ENCODE assay signal across 16 cellular contexts in the genomic region with DNA sequence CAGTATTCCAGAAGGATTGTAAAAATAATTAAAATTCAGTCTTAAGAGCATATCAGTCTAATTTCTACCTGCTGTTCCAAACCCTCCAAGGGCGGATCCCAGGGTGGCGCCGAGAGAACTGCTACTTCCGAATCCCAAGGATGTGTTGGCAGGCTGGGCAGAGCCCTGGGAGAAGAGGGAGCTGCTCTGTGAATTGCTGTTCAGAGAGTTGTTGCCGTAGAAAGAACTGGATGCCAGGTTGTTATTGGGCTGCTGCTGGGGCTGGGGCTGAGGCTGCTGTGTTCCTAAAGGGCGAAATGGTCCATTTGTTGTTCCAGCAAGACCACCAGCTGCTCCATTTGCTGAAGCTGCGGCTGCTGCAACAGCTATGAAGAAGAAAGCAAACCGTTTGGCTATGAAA. TPM values are rescaled to one million over a fixed set of nuclear protein-coding genes. Genes with fewer than 3 reads are reported as not detected.
A peak's percentile ranks its signal among the peaks of the same experiment; 100 is the strongest.
DNase-seq lines count a peak whose midpoint lies in the region; ATAC-seq and TF ChIP-seq lines count a peak whose summit lies in the region.
"Had no signal": no experiment of that assay in that cellular context is flagged by ENCODE, and none has a peak within 500 bp of the region (broad histone marks: within the 10 kb centered on the region; RNA-seq: fewer than 3 reads in every experiment).

No MANE protein-coding gene starts in this region.

- H3K27me3 ChIP-seq in BE2C, result no peaks in the 10 kb centered on the region
- H3K27me3 ChIP-seq in naive thymus-derived CD4-positive, alpha-beta T cell (ENCODE audit: control insufficient read depth in 2 of 2, insufficient read depth in 2 of 2, low read length in 2 of 2), result no peaks in the 10 kb centered on the region
- H3K27me3 ChIP-seq: esophagus squamous epithelium, upper lobe of right lung had no signal

- intact Hi-C loops in naive thymus-derived CD4-positive, alpha-beta T cell (cut with micrococcal nuclease), result no loop called here

- H3K4me3 Mint-ChIP-seq in chondrocyte (ENCODE audit: unreplicated experiment), result no peak overlapping the region
- no peak overlapping the region for H3K4me3 Mint-ChIP-seq in naive thymus-derived CD4-positive, alpha-beta T cell
- H3K4me3 Mint-ChIP-seq: activated CD4-positive, alpha-beta memory T cell treated with anti-CD3 and anti-CD28 coated beads for 36 hours had no signal

- no peaks in the 10 kb centered on the region for H3K9me3 Mint-ChIP-seq in chondrocyte (ENCODE audit: low read depth)
- H3K9me3 Mint-ChIP-seq in naive thymus-derived CD4-positive, alpha-beta T cell, result peaks cover 0 to 2% (median 0%) of the 10 kb centered on the region in 11 donors
- H3K9me3 Mint-ChIP-seq: activated CD4-positive, alpha-beta memory T cell treated with anti-CD3 and anti-CD28 coated beads for 36 hours had no signal

- peaks cover 66% of the 10 kb centered on the region for H3K4me1 Mint-ChIP-seq in chondrocyte (ENCODE audit: low read depth)
- peaks cover 4 to 40% (median 20%) of the 10 kb centered on the region in 7 donors for H3K4me1 Mint-ChIP-seq in naive thymus-derived CD4-positive, alpha-beta T cell

- TF ChIP-seq CTCF in BE2C (IDR thresholded peaks at IDR 0.05; ENCODE audit: low read depth, low read length) (no peak), chondrocyte (IDR thresholded peaks at IDR 0.05) (no peak)

- H3K27ac Mint-ChIP-seq in chondrocyte (ENCODE audit: unreplicated experiment), result peak overlapping the region; percentile 76
- peak overlapping the region in 2 of 9 donors; percentile 9 to 54 for H3K27ac Mint-ChIP-seq in naive thymus-derived CD4-positive, alpha-beta T cell
- H3K27ac Mint-ChIP-seq: activated CD4-positive, alpha-beta memory T cell treated with anti-CD3 and anti-CD28 coated beads for 36 hours had no signal

- POLR2A ChIA-PET in naive thymus-derived CD4-positive, alpha-beta T cell (lab: Charles Lee), result no interaction called here

- ATAC-seq in naive thymus-derived CD4-positive, alpha-beta T cell, result no peak
- ATAC-seq in HG02852 (IDR thresholded peaks at IDR 0.05; ENCODE audit: unreplicated experiment) (no peak), GM18873 (IDR thresholded peaks at IDR 0.05; ENCODE audit: low FRiP score, unreplicated experiment) (no peak), HG03280 (IDR thresholded peaks at IDR 0.05; ENCODE audit: unreplicated experiment) (no peak)
- ATAC-seq: upper lobe of right lung had no signal

- no peaks in the 10 kb centered on the region for H3K27me3 Mint-ChIP-seq in chondrocyte (ENCODE audit: low read depth)
- H3K27me3 Mint-ChIP-seq in naive thymus-derived CD4-positive, alpha-beta T cell, result no peaks in the 10 kb centered on the region
- H3K27me3 Mint-ChIP-seq: activated CD4-positive, alpha-beta memory T cell treated with anti-CD3 and anti-CD28 coated beads for 36 hours had no signal

- peaks cover 51% of the 10 kb centered on the region for H3K36me3 ChIP-seq in BE2C
- peaks cover 25 to 81% (median 43%) of the 10 kb centered on the region in 3 experiments for H3K36me3 ChIP-seq in naive thymus-derived CD4-positive, alpha-beta T cell (ENCODE audit: control insufficient read depth in 2 of 3, insufficient read depth in 3 of 3, low read length in 3 of 3)

- peak overlapping the region; percentile 33 for H3K27ac ChIP-seq in naive thymus-derived CD4-positive, alpha-beta T cell (ENCODE audit: low read depth, low read length)
- H3K27ac ChIP-seq: upper lobe of right lung had no signal

- DNase-seq in BE2C, result peak; percentile 27
- DNase-seq in NCI-H1105 treated with DMSO at 0.1 percent for 48 hours (lab: John Stamatoyannopoulos, UW), result peak; percentile 60
- no peak for DNase-seq in chondrocyte (ENCODE audit: low spot score)
- no peak for DNase-seq in naive thymus-derived CD4-positive, alpha-beta T cell
- DNase-seq in AG08396 (ENCODE audit: low spot score), result no peak
- DNase-seq: activated CD4-positive, alpha-beta memory T cell treated with anti-CD3 and anti-CD28 coated beads for 36 hours; activated effector memory CD4-positive, alpha-beta T cell treated with Interleukin-2 at 50 U/mL for 16 hours; aorta; dermis blood vessel endothelial cell; esophagus squamous epithelium; left cardiac atrium; stimulated activated CD8-positive, alpha-beta memory T cell treated with anti-CD3 and anti-CD28 coated beads, Interleukin-4, amount 100 ng/mL, for 48 hours; upper lobe of right lung had no signal

- H3K4me3 ChIP-seq in BE2C (ENCODE audit: low read depth, low read length), result no peak overlapping the region
- no peak overlapping the region for H3K4me3 ChIP-seq in naive thymus-derived CD4-positive, alpha-beta T cell (ENCODE audit: low read length)
- H3K4me3 ChIP-seq: esophagus squamous epithelium, upper lobe of right lung had no signal

- peaks cover 39% of the 10 kb centered on the region for H3K36me3 Mint-ChIP-seq in chondrocyte (ENCODE audit: low read depth)
- H3K36me3 Mint-ChIP-seq in naive thymus-derived CD4-positive, alpha-beta T cell, result peaks cover 20 to 56% (median 32%) of the 10 kb centered on the region in 5 donors

- no peaks in the 10 kb centered on the region for H3K9me3 ChIP-seq in BE2C
- no peaks in the 10 kb centered on the region for H3K9me3 ChIP-seq in naive thymus-derived CD4-positive, alpha-beta T cell (ENCODE audit: control insufficient read depth in 2 of 3, low read length in 3 of 3)
- H3K9me3 ChIP-seq: esophagus squamous epithelium, upper lobe of right lung had no signal

- H3K4me1 ChIP-seq in BE2C, result peaks cover 30% of the 10 kb centered on the region
- no peaks in the 10 kb centered on the region for H3K4me1 ChIP-seq in naive thymus-derived CD4-positive, alpha-beta T cell (ENCODE audit: control insufficient read depth in 2 of 2, insufficient read depth in 2 of 2, low read length in 2 of 2)
- H3K4me1 ChIP-seq: upper lobe of right lung had no signal

- CTCF ChIA-PET in naive thymus-derived CD4-positive, alpha-beta T cell (lab: Charles Lee), result no interaction called here

RNA-seq across cellular contexts. Expression of a gene that starts 57.4 kb away (rescaled TPM):
- polyA plus RNA-seq in BE2C (2012; ENCODE audit: insufficient read depth, insufficient read length, low read depth), result 2.9 TPM
- total RNA-seq in chondrocyte, result 46.8 to 69.3 TPM (median 47.3 TPM) in 3 replicates
- under 1 TPM; 0.19 to 0.42 (median 0.30) TPM for total RNA-seq in naive thymus-derived CD4-positive, alpha-beta T cell
- polyA plus RNA-seq in naive thymus-derived CD4-positive, alpha-beta T cell, result under 1 TPM in 1 of 2 donors, not detected in 1; 0.07 TPM

Comparison
In these comparisons a context has a peak if more than half of its experiments do, and no peak if none do; other contexts are left out.
1. DNase-seq: peak in BE2C (single experiment) and NCI-H1105 treated with DMSO at 0.1 percent for 48 hours (single experiment); none in chondrocyte (single experiment), naive thymus-derived CD4-positive, alpha-beta T cell (0 of 9) and AG08396 (single experiment).
2. RNA of a gene that starts 57.4 kb away (total RNA-seq): 46.8 to 69.3 TPM in chondrocyte; 0.19 to 0.42 TPM in naive thymus-derived CD4-positive, alpha-beta T cell; every median in the first group is over 10 times any median in the second.